In genomic region chr5:39422036-39422606, GRCh38 we compare ENCODE assay signal across 12 cellular contexts. TPM values are rescaled to one million over a fixed set of nuclear protein-coding genes. Genes with fewer than 3 reads are reported as not detected.
A peak's percentile ranks its signal among the peaks of the same experiment; 100 is the strongest.
DNase-seq lines count a peak whose midpoint lies in the region; ATAC-seq and TF ChIP-seq lines count a peak whose summit lies in the region.
"Had no signal": no experiment of that assay in that cellular context is flagged by ENCODE, and none has a peak within 500 bp of the region (broad histone marks: within the 10 kb centered on the region; RNA-seq: fewer than 3 reads in every experiment).

No MANE protein-coding gene starts in this region.

- CTCF ChIA-PET in CD8-positive, alpha-beta T cell (lab: Charles Lee) = interaction anchor here (1.1 kb wide), 1 partner anchor 204 kb away, joined by 3 read pairs; no protein-coding TSS in a partner anchor

- no peaks in the 10 kb centered on the region for H4K20me1 ChIP-seq in Karpas-422 (ENCODE audit: insufficient read depth, low read depth, low read length)

- no peak overlapping the region for H3K9ac ChIP-seq in Karpas-422 (ENCODE audit: low read length)

- H3K4me2 ChIP-seq in Karpas-422 (ENCODE audit: low read depth, low read length, poor library complexity, severe bottlenecking) = no peak overlapping the region

- H3K27me3 Mint-ChIP-seq in CD8-positive, alpha-beta T cell (ENCODE audit: low read depth) = peaks cover 25% of the 10 kb centered on the region

- no peaks in the 10 kb centered on the region for H3K9me3 Mint-ChIP-seq in CD8-positive, alpha-beta T cell

- no peak for TF ChIP-seq POLR2A in prostate gland (IDR thresholded peaks at IDR 0.05)

- TF ChIP-seq CTCF in AG10803 (conservative IDR thresholded peaks at IDR 0.05; ENCODE audit: low read length) (no peak), WI38 (IDR thresholded peaks at IDR 0.05; ENCODE audit: low read depth, low read length) (no peak), fibroblast of the aortic adventitia (IDR thresholded peaks at IDR 0.05; ENCODE audit: insufficient read depth, low read length) (no peak), prostate gland (IDR thresholded peaks at IDR 0.05) (no peak)
- TF ChIP-seq CTCF in CD8-positive, alpha-beta T cell (IDR thresholded peaks at IDR 0.05) = no peak

- no peaks in the 10 kb centered on the region for H3K27me3 ChIP-seq in prostate gland (replicated peaks; ENCODE audit: insufficient read depth)
- H3K27me3 ChIP-seq in Karpas-422 (ENCODE audit: low read length) = no peaks in the 10 kb centered on the region
- H3K27me3 ChIP-seq in CD8-positive, alpha-beta T cell (ENCODE audit: insufficient read depth, low read length) = peaks cover 5% of the 10 kb centered on the region

- H3K4me3 ChIP-seq in AG10803 (ENCODE audit: low read length) (peak overlapping the region; percentile 86), WI38 (ENCODE audit: low read depth, low read length) (peak overlapping the region; percentile 71), fibroblast of the aortic adventitia (ENCODE audit: low read depth, low read length) (peak overlapping the region; percentile 89), prostate gland (no peak overlapping the region), Karpas-422 (ENCODE audit: low read length) (no peak overlapping the region)
- no peak overlapping the region for H3K4me3 ChIP-seq in CD8-positive, alpha-beta T cell (ENCODE audit: low read depth, low read length)

- H3K36me3 Mint-ChIP-seq in CD8-positive, alpha-beta T cell = no peaks in the 10 kb centered on the region

- no peak overlapping the region for H2AFZ ChIP-seq in Karpas-422 (ENCODE audit: low read length)

- intact Hi-C loops in prostate gland (cut with DNase I) = loop anchor here (5.0 kb wide), 1 partner anchor 125 kb away; no protein-coding TSS in a partner anchor
- intact Hi-C loops in CD8-positive, alpha-beta T cell (cut with DNase I, micrococcal nuclease) = no loop called here

- DNase-seq in AG10803 (ENCODE audit: low read depth) = no peak
- DNase-seq in fibroblast of the aortic adventitia (ENCODE audit: low read depth) = peak; percentile 18
- DNase-seq in prostate gland (ENCODE audit: low spot score) = no peak
- no peak for DNase-seq in Karpas-422
- DNase-seq in CD8-positive, alpha-beta T cell = no peak
- DNase-seq in effector CD4-positive, alpha-beta T cell = no peak
- DNase-seq: activated CD8-positive, alpha-beta memory T cell treated with anti-CD3 and anti-CD28 coated beads, Interleukin-2, amount 50 U/mL, for 48 hours; NCI-H1694; T1000 had no signal

- POLR2A ChIA-PET in CD8-positive, alpha-beta T cell (lab: Charles Lee) = no interaction called here

- H3K4me1 ChIP-seq in prostate gland (replicated peaks) = no peaks in the 10 kb centered on the region
- H3K4me1 ChIP-seq in Karpas-422 (ENCODE audit: low read length) = no peaks in the 10 kb centered on the region
- H3K4me1 ChIP-seq in CD8-positive, alpha-beta T cell (ENCODE audit: insufficient read depth, low read length) = peaks cover 10% of the 10 kb centered on the region

- H3K27ac ChIP-seq in prostate gland (peak overlapping the region; percentile 28 to 41), Karpas-422 (ENCODE audit: low read length) (no peak overlapping the region)
- no peak overlapping the region for H3K27ac ChIP-seq in CD8-positive, alpha-beta T cell (ENCODE audit: low read depth, low read length)
- H3K27ac ChIP-seq: neutrophil had no signal

- no peaks in the 10 kb centered on the region for H3K9me3 ChIP-seq in prostate gland
- H3K9me3 ChIP-seq in Karpas-422 (ENCODE audit: low read length) = no peaks in the 10 kb centered on the region
- no peaks in the 10 kb centered on the region for H3K9me3 ChIP-seq in CD8-positive, alpha-beta T cell (ENCODE audit: low read length)
- H3K9me3 ChIP-seq: neutrophil had no signal

- ATAC-seq in CD8-positive, alpha-beta T cell = no peak
- no peak for ATAC-seq in GM21717 (IDR thresholded peaks at IDR 0.05; ENCODE audit: unreplicated experiment)

- H3K4me3 Mint-ChIP-seq in CD8-positive, alpha-beta T cell = no peak overlapping the region

- H3K27ac Mint-ChIP-seq in CD8-positive, alpha-beta T cell = no peak overlapping the region

- 80% methylated on average over 3 of the region's 3 CpGs for whole genome bisulfite sequencing in prostate gland

- no peaks in the 10 kb centered on the region for H3K9me2 ChIP-seq in Karpas-422 (replicated peaks; ENCODE audit: insufficient read depth, low read length)

- H3K79me2 ChIP-seq in Karpas-422 (ENCODE audit: low read length) = no peaks in the 10 kb centered on the region

- H3K36me3 ChIP-seq in prostate gland (no peaks in the 10 kb centered on the region), Karpas-422 (ENCODE audit: insufficient read depth, low read length) (no peaks in the 10 kb centered on the region)
- H3K36me3 ChIP-seq in CD8-positive, alpha-beta T cell (ENCODE audit: insufficient read depth, low read length) = no peaks in the 10 kb centered on the region
- H3K36me3 ChIP-seq: neutrophil had no signal

- H3K4me1 Mint-ChIP-seq in CD8-positive, alpha-beta T cell (ENCODE audit: low read depth) = peaks cover 6% of the 10 kb centered on the region

RNA-seq across cellular contexts. Expression of gene DAB2, which starts 2.7 kb away (rescaled TPM):
- total RNA-seq in fibroblast of the aortic adventitia (ENCODE audit: low replicate concordance) = 217 and 1,070 TPM in 2 replicates
- 10 to 100 TPM; 15.6 to 38.1 TPM for total RNA-seq in prostate gland
- not detected in 2 replicates for total RNA-seq in Karpas-422 (2014; rRNA removed; shearing (Covaris generic); ENCODE audit: low replicate concordance)
- not detected for total RNA-seq in CD8-positive, alpha-beta T cell

RNA-seq across cellular contexts. Expression of gene C9, which starts 57.8 kb away (rescaled TPM):
- total RNA-seq in fibroblast of the aortic adventitia (ENCODE audit: low replicate concordance) (not detected in 2 replicates), prostate gland (not detected)
- not detected in 2 replicates for total RNA-seq in Karpas-422 (2014; rRNA removed; shearing (Covaris generic); ENCODE audit: low replicate concordance)
- total RNA-seq in CD8-positive, alpha-beta T cell = not detected

Comparison
In these comparisons a context has a peak if more than half of its experiments do, and no peak if none do; other contexts are left out.
1. H3K4me3 ChIP-seq: peak in AG10803 (single experiment), WI38 (single experiment) and fibroblast of the aortic adventitia (single experiment); none in prostate gland (0 of 2), Karpas-422 (single experiment) and CD8-positive, alpha-beta T cell (single experiment).
2. H3K27ac ChIP-seq: peak in prostate gland (2 of 2); none in Karpas-422 (single experiment) and CD8-positive, alpha-beta T cell (single experiment).
3. RNA of gene DAB2, which starts 2.7 kb away (total RNA-seq): 217 to 1,070 TPM in fibroblast of the aortic adventitia and 15.6 to 38.1 TPM in prostate gland; not detected in CD8-positive, alpha-beta T cell and not detected in Karpas-422; every median in the first group is over 10 times any median in the second.